8 cellular contexts compared by ENCODE assay signal in the genomic region with DNA sequence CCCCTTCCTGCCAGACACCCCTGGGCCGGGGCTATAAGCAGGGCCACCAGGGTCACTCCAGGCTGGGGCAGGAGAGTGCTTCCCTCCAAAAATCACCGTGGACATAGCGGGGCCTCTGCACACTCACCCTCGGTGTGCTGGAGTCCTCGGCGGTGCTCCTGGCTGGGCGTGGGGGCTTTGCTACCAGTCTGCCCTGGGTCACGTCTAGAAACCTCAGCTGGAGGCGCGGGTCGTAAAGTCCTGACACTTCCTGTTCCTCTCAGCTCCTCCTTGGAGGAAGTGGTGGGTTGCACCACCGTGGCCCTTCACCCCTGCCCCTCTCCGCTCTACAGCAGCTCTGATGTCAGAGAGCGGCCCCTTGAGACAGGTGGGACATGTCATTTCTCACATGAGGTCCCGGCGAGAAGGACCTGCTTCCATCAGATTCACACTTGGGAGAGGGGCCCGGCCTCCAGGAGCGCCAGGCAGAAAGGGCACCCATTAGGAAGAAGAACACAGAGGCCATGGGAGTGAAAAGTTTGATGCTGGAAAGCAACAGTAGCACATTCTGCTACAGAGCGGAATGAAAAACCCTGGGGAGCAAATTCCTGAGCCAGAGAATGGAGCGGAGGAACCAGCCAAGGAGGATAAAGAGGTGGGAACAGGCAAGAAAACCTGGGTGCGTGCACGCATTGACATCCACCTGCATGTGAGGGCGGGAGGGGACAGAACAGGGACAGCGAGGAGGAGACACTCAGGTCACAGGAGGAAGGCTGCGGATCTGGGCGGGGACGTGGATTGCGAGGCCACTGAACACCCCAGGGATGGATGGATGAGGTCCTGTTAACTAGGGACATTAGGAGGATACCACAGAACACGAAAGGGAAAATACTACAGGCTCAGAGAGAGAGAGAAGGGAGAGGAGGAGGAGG. TPM values are rescaled to one million over a fixed set of nuclear protein-coding genes. Genes with fewer than 3 reads are reported as not detected.
DNase-seq lines count a peak whose midpoint lies in the region; ATAC-seq and TF ChIP-seq lines count a peak whose summit lies in the region.

TSS of gene ITGB2 (minus strand) at position 206 of the 911 bp plus-strand sequence. CDS start 10,117 bp downstream, outside the sequence.

- peak within 1 kb of the TSS; percentile 89 to 96 for H3K4me3 Mint-ChIP-seq in effector memory CD8-positive, alpha-beta T cell

- peak within 1 kb of the TSS; percentile 93 to 99 for H3K27ac Mint-ChIP-seq in effector memory CD8-positive, alpha-beta T cell

- H3K36me3 ChIP-seq in ES-I3 (ENCODE audit: insufficient read depth, low read length) (no peaks in the 10 kb centered on the region), prostate gland (no peaks in the 10 kb centered on the region)

- H3K9ac ChIP-seq in ES-I3 (ENCODE audit: low read depth, low read length) = 0 out of 2 replicates have a peak within 1 kb of the TSS, but pooled peaks have one; percentile 9

- 66% methylated on average over 29 of the region's 29 CpGs for WGBS in prostate gland

- peak; percentile 62 for ATAC-seq in HG02763 (IDR thresholded peaks at IDR 0.05; ENCODE audit: unreplicated experiment)
- ATAC-seq in effector memory CD8-positive, alpha-beta T cell (replicated peaks) = peak; percentile 75

- H3K36me3 Mint-ChIP-seq in effector memory CD8-positive, alpha-beta T cell (ENCODE audit: insufficient read depth) = peaks cover 48% of the 10 kb centered on the region

- H3K27me3 ChIP-seq in prostate gland (replicated peaks; ENCODE audit: insufficient read depth) = no peaks in the 10 kb centered on the region

- H3K4me1 Mint-ChIP-seq in effector memory CD8-positive, alpha-beta T cell (ENCODE audit: low read depth in 2 of 2) = peaks cover 63 to 80% of the 10 kb centered on the region in 2 donors

- no peaks in the 10 kb centered on the region for H3K27me3 Mint-ChIP-seq in effector memory CD8-positive, alpha-beta T cell

- H3K9me3 ChIP-seq in ES-I3 (ENCODE audit: control insufficient read depth, insufficient read depth, low read length) (no peaks in the 10 kb centered on the region), prostate gland (no peaks in the 10 kb centered on the region)

- no peak for TF ChIP-seq CTCF in prostate gland (IDR thresholded peaks at IDR 0.05)

- intact Hi-C loops in prostate gland (cut with DNase I) = no loop called here

- peak within 1 kb of the TSS in 1 of 2 donors; percentile 9 for H3K4me3 ChIP-seq in prostate gland

- peak in 3 of 5 experiments; percentile 31 to 84 (median 68) for DNase-seq in T-helper 2 cell
- DNase-seq in effector memory CD8-positive, alpha-beta T cell = peak; percentile 50 to 55 (median 52)
- DNase-seq in prostate gland (ENCODE audit: low spot score) = no peak
- no peak for DNase-seq in LoVo (ENCODE audit: low spot score)
- DNase-seq in NCI-H774 (lab: John Stamatoyannopoulos, UW) = no peak
- no peak for DNase-seq in DMS79 treated with DMSO at 0.1 percent for 48 hours (lab: John Stamatoyannopoulos, UW)

- no peak within 1 kb of the TSS for H3K27ac ChIP-seq in prostate gland

- H3K9me3 Mint-ChIP-seq in effector memory CD8-positive, alpha-beta T cell = no peaks in the 10 kb centered on the region

- H3K4me1 ChIP-seq in ES-I3 (ENCODE audit: insufficient read depth, low read length) = peaks cover 6% of the 10 kb centered on the region; the same call in 1 of the 2 replicates
- no peaks in the 10 kb centered on the region for H3K4me1 ChIP-seq in prostate gland (replicated peaks)

- TF ChIP-seq POLR2A in prostate gland (IDR thresholded peaks at IDR 0.05) = no peak

RNA-seq across cellular contexts. Expression of gene ITGB2, which starts in this region (rescaled TPM):
- total RNA-seq in prostate gland = 10 to 100 TPM; 23.1 to 56.1 TPM

Comparison
In these comparisons a context has a peak if more than half of its experiments do, and no peak if none do; other contexts are left out.
1. DNase-seq: peak in T-helper 2 cell (3 of 5) and effector memory CD8-positive, alpha-beta T cell (3 of 3); none in prostate gland (single experiment), LoVo (single experiment), NCI-H774 (single experiment) and DMS79 treated with DMSO at 0.1 percent for 48 hours (single experiment).